Comparison of ENCODE assay signal across 8 cellular contexts in the genomic region with DNA sequence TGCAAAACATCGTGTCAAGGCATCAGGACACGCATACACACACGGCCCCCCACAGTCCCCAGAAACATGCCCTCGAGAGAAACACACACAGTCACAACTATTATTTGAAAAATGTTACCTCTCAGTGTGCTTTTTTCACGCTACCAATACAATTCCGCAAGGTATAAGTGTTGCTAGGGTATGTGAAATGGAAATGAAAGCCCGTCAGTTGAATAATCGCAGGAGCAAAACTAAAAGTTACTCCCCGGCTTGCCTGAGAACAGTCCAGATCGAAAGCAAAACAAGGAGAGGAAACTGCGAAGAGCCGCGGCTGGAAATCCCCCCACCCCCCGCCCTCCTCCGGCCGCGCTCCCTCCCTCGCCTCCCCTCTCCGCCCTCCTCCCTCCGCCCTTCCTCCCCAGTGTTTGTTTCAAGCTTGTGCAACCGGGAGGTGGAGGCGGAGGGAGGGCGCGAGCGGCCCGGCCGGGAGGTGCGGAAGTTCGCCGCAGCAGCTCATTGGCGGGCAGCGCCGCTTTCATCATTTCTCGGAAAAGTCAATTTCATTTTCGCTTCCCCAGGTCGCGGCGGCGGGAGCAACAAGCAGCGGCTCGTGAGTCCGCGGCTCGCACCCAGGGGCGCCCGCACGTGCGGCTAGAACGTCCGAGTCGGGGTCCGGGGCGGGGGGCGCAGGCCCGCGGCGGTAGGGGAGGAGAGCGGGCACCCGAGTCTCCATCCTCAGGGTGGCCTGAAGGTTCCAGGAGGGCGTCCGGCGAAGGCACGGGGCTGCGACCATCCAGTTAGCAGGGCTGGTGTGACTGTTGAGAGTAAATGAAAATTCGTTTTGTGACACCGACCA. TPM values are rescaled to one million over a fixed set of nuclear protein-coding genes. Genes with fewer than 3 reads are reported as not detected.
DNase-seq lines count a peak whose midpoint lies in the region; ATAC-seq lines count a peak whose summit lies in the region.

A gene (minus strand): TSS at position 290 of the 835 bp plus-strand sequence. CDS start 45,486 bp downstream, outside the sequence.

- DNase-seq in C1 segment of cervical spinal cord (lab: John Stamatoyannopoulos, UW), result peak; percentile 71 to 97 (median 90)
- peak; percentile 73 for DNase-seq in NCI-H748 treated with DMSO at 0.1 percent for 48 hours (lab: John Stamatoyannopoulos, UW)
- DNase-seq in activated CD4-positive, alpha-beta T cell treated with anti-CD3 and anti-CD28 coated beads, Interleukin-2, amount 50 U/mL, for 24 hours (ENCODE audit: low read depth in 1 of 2, low spot score in 1 of 2), result peak; percentile 82 to 94
- DNase-seq in dedifferentiated amniotic fluid mesenchymal stem cell (ENCODE audit: extremely low spot score), result peak; percentile 97
- peak; percentile 98 for DNase-seq in left lobe of liver (ENCODE audit: low spot score)
- DNase-seq in stimulated activated CD4-positive, alpha-beta T cell treated with anti-CD3 and anti-CD28 coated beads, Interleukin-2, amount 100 ng/mL, for 24 hours, result peak; percentile 95 to 96

- ATAC-seq in GM19372 (IDR thresholded peaks at IDR 0.05; ENCODE audit: low read depth, unreplicated experiment), result peak; percentile 57
- ATAC-seq in HG03521 (IDR thresholded peaks at IDR 0.05; ENCODE audit: unreplicated experiment), result peak; percentile 69
- peak; percentile 68 for ATAC-seq in left lobe of liver

RNA-seq across cellular contexts. Expression of the gene that starts here (rescaled TPM):
- 30.5 TPM for total RNA-seq in left lobe of liver

Comparison
In these comparisons a context has a peak if more than half of its experiments do, and no peak if none do; other contexts are left out.
1. Peak in every context shown above with its lines: DNase-seq and ATAC-seq.